Comparison of ENCODE assay signal across 8 cellular contexts in genomic region chr12:47755655-47756562, GRCh38. TPM values are rescaled to one million over a fixed set of nuclear protein-coding genes. Genes with fewer than 3 reads are reported as not detected.
DNase-seq lines count a peak whose midpoint lies in the region; ATAC-seq, FAIRE-seq and TF ChIP-seq lines count a peak whose summit lies in the region.

No MANE protein-coding gene starts in this region.

- H3K27ac Mint-ChIP-seq in activated CD8-positive, alpha-beta T cell treated with anti-CD3 and anti-CD28 coated beads for 36 hours: peak overlapping the region; percentile 62

- CTCF ChIA-PET in activated CD8-positive, alpha-beta T cell treated with anti-CD3 and anti-CD28 coated beads for 36 hours (lab: Charles Lee): interaction anchor here (0.9 to 14.5 kb wide), 11 partner anchors 12 to 406 kb away, joined by 3 to 355 read pairs (median 7); partner anchors contain the start of gene SLC48A1

- DNase-seq in Right ventricle myocardium superior (peak; percentile 44), cardiac septum (ENCODE audit: low spot score) (no peak), mucosa of gallbladder (ENCODE audit: low spot score) (peak; percentile 58), frontal cortex (ENCODE audit: low spot score in 2 of 2) (no peak), NCI-H1930 (lab: John Stamatoyannopoulos, UW) (no peak), NCI-H2107 (lab: John Stamatoyannopoulos, UW) (no peak)
- DNase-seq in activated CD8-positive, alpha-beta T cell treated with anti-CD3 and anti-CD28 coated beads for 36 hours: peak; percentile 80

- intact Hi-C loops in Right ventricle myocardium superior (cut with DNase I): no loop called here
- intact Hi-C loops in cardiac septum (cut with DNase I): no loop called here
- intact Hi-C loops in activated CD8-positive, alpha-beta T cell treated with anti-CD3 and anti-CD28 coated beads for 36 hours (cut with micrococcal nuclease): no loop called here

- ATAC-seq in Right ventricle myocardium superior (ENCODE audit: poor library complexity) (no peak), HG02870 (IDR thresholded peaks at IDR 0.05; ENCODE audit: unreplicated experiment) (peak; percentile 77)
- ATAC-seq in activated CD8-positive, alpha-beta T cell treated with anti-CD3 and anti-CD28 coated beads for 36 hours: peak; percentile 57

- no peak for TF ChIP-seq CTCF in activated CD8-positive, alpha-beta T cell treated with anti-CD3 and anti-CD28 coated beads for 36 hours (IDR thresholded peaks at IDR 0.05)

- POLR2A ChIA-PET in activated CD8-positive, alpha-beta T cell treated with anti-CD3 and anti-CD28 coated beads for 36 hours (lab: Charles Lee): interaction anchor here (0.6 to 2.2 kb wide), 8 partner anchors 11 to 205 kb away, joined by 3 to 6 read pairs (median 4); partner anchors contain the start of gene ENDOU

- no peaks in the 10 kb centered on the region for H3K36me3 Mint-ChIP-seq in activated CD8-positive, alpha-beta T cell treated with anti-CD3 and anti-CD28 coated beads for 36 hours (ENCODE audit: low read depth)

- H3K9me3 Mint-ChIP-seq in activated CD8-positive, alpha-beta T cell treated with anti-CD3 and anti-CD28 coated beads for 36 hours: no peaks in the 10 kb centered on the region

- peak overlapping the region; percentile 1 for H3K4me3 Mint-ChIP-seq in activated CD8-positive, alpha-beta T cell treated with anti-CD3 and anti-CD28 coated beads for 36 hours

- FAIRE-seq in frontal cortex (lab: Jason Lieb, UNC): no peak

- peaks cover 30% of the 10 kb centered on the region for H3K4me1 Mint-ChIP-seq in activated CD8-positive, alpha-beta T cell treated with anti-CD3 and anti-CD28 coated beads for 36 hours (ENCODE audit: low read depth)

- no peaks in the 10 kb centered on the region for H3K27me3 Mint-ChIP-seq in activated CD8-positive, alpha-beta T cell treated with anti-CD3 and anti-CD28 coated beads for 36 hours

RNA-seq across cellular contexts. Expression of gene RAPGEF3, which starts 2.8 kb away (rescaled TPM):
- 30.6 TPM for total RNA-seq in Right ventricle myocardium superior
- total RNA-seq in cardiac septum: 26.3 TPM
- total RNA-seq in activated CD8-positive, alpha-beta T cell treated with anti-CD3 and anti-CD28 coated beads for 36 hours: under 1 TPM; 0.56 to 0.58 TPM
- 54.8 TPM for total RNA-seq in mucosa of gallbladder
- 7.7 TPM for total RNA-seq in frontal cortex

RNA-seq across cellular contexts. Expression of gene SLC48A1, which starts 17.1 kb away (rescaled TPM):
- total RNA-seq in Right ventricle myocardium superior: 26.8 TPM
- total RNA-seq in cardiac septum: 20.7 TPM
- total RNA-seq in activated CD8-positive, alpha-beta T cell treated with anti-CD3 and anti-CD28 coated beads for 36 hours: 10 to 100 TPM in 1 of 2 experiments, 1 to 10 TPM in 1; 8.8 to 10.2 TPM
- total RNA-seq in mucosa of gallbladder: 73.1 TPM
- 8.6 TPM for total RNA-seq in frontal cortex

RNA-seq across cellular contexts. Expression of gene ENDOU, which starts 30.6 kb away (rescaled TPM):
- total RNA-seq in Right ventricle myocardium superior (0.11 TPM), cardiac septum (0.24 TPM), mucosa of gallbladder (not detected), frontal cortex (not detected)
- not detected for total RNA-seq in activated CD8-positive, alpha-beta T cell treated with anti-CD3 and anti-CD28 coated beads for 36 hours

RNA-seq across cellular contexts. Expression of gene RPAP3, which starts 50.1 kb away (rescaled TPM):
- total RNA-seq in Right ventricle myocardium superior: 22.7 TPM
- total RNA-seq in cardiac septum: 21.0 TPM
- total RNA-seq in activated CD8-positive, alpha-beta T cell treated with anti-CD3 and anti-CD28 coated beads for 36 hours: 10 to 100 TPM; 42.0 to 42.5 TPM
- 20.2 TPM for total RNA-seq in mucosa of gallbladder
- 23.6 TPM for total RNA-seq in frontal cortex

Comparison
In these comparisons a context has a peak if more than half of its experiments do, and no peak if none do; other contexts are left out.
1. DNase-seq: peak in Right ventricle myocardium superior (single experiment), activated CD8-positive, alpha-beta T cell treated with anti-CD3 and anti-CD28 coated beads for 36 hours (single experiment) and mucosa of gallbladder (single experiment); none in cardiac septum (single experiment), frontal cortex (0 of 2), NCI-H1930 (0 of 2) and NCI-H2107 (single experiment).